1 cellular context compared by ENCODE assay signal in the genomic region with DNA sequence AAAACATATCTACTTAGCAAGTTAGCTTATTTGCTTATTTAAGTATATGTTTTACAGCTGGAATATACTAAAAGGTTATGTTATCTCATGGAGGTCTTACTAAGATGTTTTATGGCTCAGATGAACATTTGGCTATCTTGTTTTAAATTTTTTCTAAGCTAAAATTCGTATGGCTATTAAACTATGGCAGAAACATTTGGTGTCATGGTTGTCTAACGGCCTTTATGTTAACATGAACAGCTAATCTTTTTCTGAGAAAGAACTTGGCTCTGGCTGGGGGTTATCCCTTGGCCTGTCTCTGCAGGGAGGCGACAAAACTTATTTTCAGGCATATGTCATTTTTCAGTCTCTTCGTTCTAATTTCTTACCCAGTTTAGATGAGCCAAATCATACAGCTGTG.
A peak's percentile ranks its signal among the peaks of the same experiment; 100 is the strongest.
TF ChIP-seq lines count a peak whose summit lies in the region.

No MANE protein-coding gene starts in this region.

TF ChIP-seq in K562, 482 proteins besides CTCF, POLR2A, EP300 and RAD21 (continued from another document and continues in another):
- TF ChIP-seq, protein P1, sequence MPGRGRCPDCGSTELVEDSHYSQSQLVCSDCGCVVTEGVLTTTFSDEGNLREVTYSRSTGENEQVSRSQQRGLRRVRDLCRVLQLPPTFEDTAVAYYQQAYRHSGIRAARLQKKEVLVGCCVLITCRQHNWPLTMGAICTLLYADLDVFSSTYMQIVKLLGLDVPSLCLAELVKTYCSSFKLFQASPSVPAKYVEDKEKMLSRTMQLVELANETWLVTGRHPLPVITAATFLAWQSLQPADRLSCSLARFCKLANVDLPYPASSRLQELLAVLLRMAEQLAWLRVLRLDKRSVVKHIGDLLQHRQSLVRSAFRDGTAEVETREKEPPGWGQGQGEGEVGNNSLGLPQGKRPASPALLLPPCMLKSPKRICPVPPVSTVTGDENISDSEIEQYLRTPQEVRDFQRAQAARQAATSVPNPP (IDR thresholded peaks at IDR 0.05; ENCODE audit: borderline replicate concordance, insufficient read depth, insufficient read length) = no peak
- TF ChIP-seq ZNF551 (CRISPR knock-in tag; IDR thresholded peaks at IDR 0.05) = no peak
- TF ChIP-seq, protein P2, sequence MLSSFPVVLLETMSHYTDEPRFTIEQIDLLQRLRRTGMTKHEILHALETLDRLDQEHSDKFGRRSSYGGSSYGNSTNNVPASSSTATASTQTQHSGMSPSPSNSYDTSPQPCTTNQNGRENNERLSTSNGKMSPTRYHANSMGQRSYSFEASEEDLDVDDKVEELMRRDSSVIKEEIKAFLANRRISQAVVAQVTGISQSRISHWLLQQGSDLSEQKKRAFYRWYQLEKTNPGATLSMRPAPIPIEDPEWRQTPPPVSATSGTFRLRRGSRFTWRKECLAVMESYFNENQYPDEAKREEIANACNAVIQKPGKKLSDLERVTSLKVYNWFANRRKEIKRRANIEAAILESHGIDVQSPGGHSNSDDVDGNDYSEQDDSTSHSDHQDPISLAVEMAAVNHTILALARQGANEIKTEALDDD (IDR thresholded peaks at IDR 0.05) = peak; percentile 61; the same call in 1 of the 2 replicates
- peak; percentile 66 for TF ChIP-seq RBBP5 (IDR thresholded peaks at IDR 0.05; ENCODE audit: borderline replicate concordance, insufficient read depth, low read length, poor library complexity, severe bottlenecking)
- peak; percentile 37 for TF ChIP-seq DPF2 (IDR thresholded peaks at IDR 0.05)
- TF ChIP-seq, protein P3, sequence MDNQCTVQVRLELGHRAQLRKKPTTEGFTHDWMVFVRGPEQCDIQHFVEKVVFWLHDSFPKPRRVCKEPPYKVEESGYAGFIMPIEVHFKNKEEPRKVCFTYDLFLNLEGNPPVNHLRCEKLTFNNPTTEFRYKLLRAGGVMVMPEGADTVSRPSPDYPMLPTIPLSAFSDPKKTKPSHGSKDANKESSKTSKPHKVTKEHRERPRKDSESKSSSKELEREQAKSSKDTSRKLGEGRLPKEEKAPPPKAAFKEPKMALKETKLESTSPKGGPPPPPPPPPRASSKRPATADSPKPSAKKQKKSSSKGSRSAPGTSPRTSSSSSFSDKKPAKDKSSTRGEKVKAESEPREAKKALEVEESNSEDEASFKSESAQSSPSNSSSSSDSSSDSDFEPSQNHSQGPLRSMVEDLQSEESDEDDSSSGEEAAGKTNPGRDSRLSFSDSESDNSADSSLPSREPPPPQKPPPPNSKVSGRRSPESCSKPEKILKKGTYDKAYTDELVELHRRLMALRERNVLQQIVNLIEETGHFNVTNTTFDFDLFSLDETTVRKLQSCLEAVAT (IDR thresholded peaks at IDR 0.05) = no peak
- peak; percentile 28; the same call in 1 of the 2 replicates for TF ChIP-seq SMARCE1 (IDR thresholded peaks at IDR 0.05)
- peak; percentile 15; the same call in 1 of the 2 replicates for TF ChIP-seq NCOA1 (IDR thresholded peaks at IDR 0.05; ENCODE audit: low read depth)
- TF ChIP-seq ARID1B (IDR thresholded peaks at IDR 0.05) = peak; percentile 66; the same call in 1 of the 2 replicates
- TF ChIP-seq IFI16 (CRISPR knock-in tag; IDR thresholded peaks at IDR 0.05) = no peak
- TF ChIP-seq, protein P4, sequence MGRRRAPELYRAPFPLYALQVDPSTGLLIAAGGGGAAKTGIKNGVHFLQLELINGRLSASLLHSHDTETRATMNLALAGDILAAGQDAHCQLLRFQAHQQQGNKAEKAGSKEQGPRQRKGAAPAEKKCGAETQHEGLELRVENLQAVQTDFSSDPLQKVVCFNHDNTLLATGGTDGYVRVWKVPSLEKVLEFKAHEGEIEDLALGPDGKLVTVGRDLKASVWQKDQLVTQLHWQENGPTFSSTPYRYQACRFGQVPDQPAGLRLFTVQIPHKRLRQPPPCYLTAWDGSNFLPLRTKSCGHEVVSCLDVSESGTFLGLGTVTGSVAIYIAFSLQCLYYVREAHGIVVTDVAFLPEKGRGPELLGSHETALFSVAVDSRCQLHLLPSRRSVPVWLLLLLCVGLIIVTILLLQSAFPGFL (CRISPR knock-in tag; IDR thresholded peaks at IDR 0.05) = no peak
- peak; percentile 51; the same call in 1 of the 2 replicates for TF ChIP-seq SMARCC2 (IDR thresholded peaks at IDR 0.05; ENCODE audit: low read depth)
- no peak for TF ChIP-seq RBM39 (optimal IDR thresholded peaks at IDR 0.05; ENCODE audit: low read depth, low read length)
- peak in 1 of 2 experiments; percentile 89; a peak in 1 of 4 replicates for TF ChIP-seq SRF (CRISPR knock-in tag; IDR thresholded peaks at IDR 0.05)
- TF ChIP-seq SMARCA5 (IDR thresholded peaks at IDR 0.05) = no peak
- no peak for TF ChIP-seq GTF2A2 (tag; IDR thresholded peaks at IDR 0.05)
- TF ChIP-seq POLR2H (tag; IDR thresholded peaks at IDR 0.05; ENCODE audit: low read depth) = 0 out of 2 replicates have a peak, but pooled peaks have one; percentile 52
- TF ChIP-seq JUND (IDR thresholded peaks at IDR 0.05; ENCODE audit: borderline replicate concordance, low read depth, low read length) = no peak
- peak; percentile 56; the same call in 1 of the 3 replicates for TF ChIP-seq JUND (tag; IDR thresholded peaks at IDR 0.05; ENCODE audit: borderline replicate concordance, low read depth, low read length)
- TF ChIP-seq NFRKB (IDR thresholded peaks at IDR 0.05; ENCODE audit: low read depth) = peak; percentile 63; the same call in 1 of the 2 replicates
- TF ChIP-seq NELFE (IDR thresholded peaks at IDR 0.05; ENCODE audit: insufficient read depth, insufficient read length) = no peak
- no peak for TF ChIP-seq KAT8 (IDR thresholded peaks at IDR 0.05; ENCODE audit: low read depth)
- no peak for TF ChIP-seq RAD51 (IDR thresholded peaks at IDR 0.05; ENCODE audit: borderline replicate concordance, low read depth)
- TF ChIP-seq, protein P5, sequence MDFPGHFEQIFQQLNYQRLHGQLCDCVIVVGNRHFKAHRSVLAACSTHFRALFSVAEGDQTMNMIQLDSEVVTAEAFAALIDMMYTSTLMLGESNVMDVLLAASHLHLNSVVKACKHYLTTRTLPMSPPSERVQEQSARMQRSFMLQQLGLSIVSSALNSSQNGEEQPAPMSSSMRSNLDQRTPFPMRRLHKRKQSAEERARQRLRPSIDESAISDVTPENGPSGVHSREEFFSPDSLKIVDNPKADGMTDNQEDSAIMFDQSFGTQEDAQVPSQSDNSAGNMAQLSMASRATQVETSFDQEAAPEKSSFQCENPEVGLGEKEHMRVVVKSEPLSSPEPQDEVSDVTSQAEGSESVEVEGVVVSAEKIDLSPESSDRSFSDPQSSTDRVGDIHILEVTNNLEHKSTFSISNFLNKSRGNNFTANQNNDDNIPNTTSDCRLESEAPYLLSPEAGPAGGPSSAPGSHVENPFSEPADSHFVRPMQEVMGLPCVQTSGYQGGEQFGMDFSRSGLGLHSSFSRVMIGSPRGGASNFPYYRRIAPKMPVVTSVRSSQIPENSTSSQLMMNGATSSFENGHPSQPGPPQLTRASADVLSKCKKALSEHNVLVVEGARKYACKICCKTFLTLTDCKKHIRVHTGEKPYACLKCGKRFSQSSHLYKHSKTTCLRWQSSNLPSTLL (IDR thresholded peaks at IDR 0.05) = peak; percentile 41; the same call in 1 of the 2 replicates
- TF ChIP-seq, protein P6, sequence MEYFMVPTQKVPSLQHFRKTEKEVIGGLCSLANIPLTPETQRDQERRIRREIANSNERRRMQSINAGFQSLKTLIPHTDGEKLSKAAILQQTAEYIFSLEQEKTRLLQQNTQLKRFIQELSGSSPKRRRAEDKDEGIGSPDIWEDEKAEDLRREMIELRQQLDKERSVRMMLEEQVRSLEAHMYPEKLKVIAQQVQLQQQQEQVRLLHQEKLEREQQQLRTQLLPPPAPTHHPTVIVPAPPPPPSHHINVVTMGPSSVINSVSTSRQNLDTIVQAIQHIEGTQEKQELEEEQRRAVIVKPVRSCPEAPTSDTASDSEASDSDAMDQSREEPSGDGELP (CRISPR knock-in tag; IDR thresholded peaks at IDR 0.05; ENCODE audit: borderline replicate concordance) = no peak
- TF ChIP-seq ZNF23 (CRISPR knock-in tag; IDR thresholded peaks at IDR 0.05) = no peak
- peak; percentile 60; the same call in 1 of the 2 replicates for TF ChIP-seq MYBL2 (IDR thresholded peaks at IDR 0.05; ENCODE audit: low read depth)
- TF ChIP-seq MYBL2 (CRISPR knock-in tag; IDR thresholded peaks at IDR 0.05; ENCODE audit: borderline replicate concordance) = no peak
- 0 out of 2 replicates have a peak, but pooled peaks have one; percentile 58 for TF ChIP-seq LEF1 (IDR thresholded peaks at IDR 0.05)
- no peak for TF ChIP-seq ZNF780A (CRISPR knock-in tag; IDR thresholded peaks at IDR 0.05)
- TF ChIP-seq ZNF408 (CRISPR knock-in tag; IDR thresholded peaks at IDR 0.05; ENCODE audit: low read depth) = no peak
- no peak for TF ChIP-seq HDGF (IDR thresholded peaks at IDR 0.05)
- peak; percentile 46; the same call in 1 of the 2 replicates for TF ChIP-seq EHMT2 (IDR thresholded peaks at IDR 0.05)
- peak; percentile 32; the same call in 1 of the 2 replicates for TF ChIP-seq NCOA6 (IDR thresholded peaks at IDR 0.05)
- TF ChIP-seq CC2D1A (IDR thresholded peaks at IDR 0.05) = peak; percentile 58; the same call in 1 of the 2 replicates
- TF ChIP-seq, protein P7, sequence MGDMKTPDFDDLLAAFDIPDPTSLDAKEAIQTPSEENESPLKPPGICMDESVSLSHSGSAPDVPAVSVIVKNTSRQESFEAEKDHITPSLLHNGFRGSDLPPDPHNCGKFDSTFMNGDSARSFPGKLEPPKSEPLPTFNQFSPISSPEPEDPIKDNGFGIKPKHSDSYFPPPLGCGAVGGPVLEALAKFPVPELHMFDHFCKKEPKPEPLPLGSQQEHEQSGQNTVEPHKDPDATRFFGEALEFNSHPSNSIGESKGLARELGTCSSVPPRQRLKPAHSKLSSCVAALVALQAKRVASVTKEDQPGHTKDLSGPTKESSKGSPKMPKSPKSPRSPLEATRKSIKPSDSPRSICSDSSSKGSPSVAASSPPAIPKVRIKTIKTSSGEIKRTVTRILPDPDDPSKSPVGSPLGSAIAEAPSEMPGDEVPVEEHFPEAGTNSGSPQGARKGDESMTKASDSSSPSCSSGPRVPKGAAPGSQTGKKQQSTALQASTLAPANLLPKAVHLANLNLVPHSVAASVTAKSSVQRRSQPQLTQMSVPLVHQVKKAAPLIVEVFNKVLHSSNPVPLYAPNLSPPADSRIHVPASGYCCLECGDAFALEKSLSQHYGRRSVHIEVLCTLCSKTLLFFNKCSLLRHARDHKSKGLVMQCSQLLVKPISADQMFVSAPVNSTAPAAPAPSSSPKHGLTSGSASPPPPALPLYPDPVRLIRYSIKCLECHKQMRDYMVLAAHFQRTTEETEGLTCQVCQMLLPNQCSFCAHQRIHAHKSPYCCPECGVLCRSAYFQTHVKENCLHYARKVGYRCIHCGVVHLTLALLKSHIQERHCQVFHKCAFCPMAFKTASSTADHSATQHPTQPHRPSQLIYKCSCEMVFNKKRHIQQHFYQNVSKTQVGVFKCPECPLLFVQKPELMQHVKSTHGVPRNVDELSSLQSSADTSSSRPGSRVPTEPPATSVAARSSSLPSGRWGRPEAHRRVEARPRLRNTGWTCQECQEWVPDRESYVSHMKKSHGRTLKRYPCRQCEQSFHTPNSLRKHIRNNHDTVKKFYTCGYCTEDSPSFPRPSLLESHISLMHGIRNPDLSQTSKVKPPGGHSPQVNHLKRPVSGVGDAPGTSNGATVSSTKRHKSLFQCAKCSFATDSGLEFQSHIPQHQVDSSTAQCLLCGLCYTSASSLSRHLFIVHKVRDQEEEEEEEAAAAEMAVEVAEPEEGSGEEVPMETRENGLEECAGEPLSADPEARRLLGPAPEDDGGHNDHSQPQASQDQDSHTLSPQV (IDR thresholded peaks at IDR 0.05) = peak; percentile 95
- TF ChIP-seq CTCFL (IDR thresholded peaks at IDR 0.05; ENCODE audit: borderline replicate concordance, insufficient read depth, low read depth, low read length, poor library complexity, severe bottlenecking) = no peak
- TF ChIP-seq E2F3 (CRISPR knock-in tag; IDR thresholded peaks at IDR 0.05) = no peak
- no peak for TF ChIP-seq HSF4 (CRISPR knock-in tag; IDR thresholded peaks at IDR 0.05; ENCODE audit: borderline replicate concordance)
- TF ChIP-seq SNAPC5 (CRISPR knock-in tag; IDR thresholded peaks at IDR 0.05) = no peak
- TF ChIP-seq FOXM1 (IDR thresholded peaks at IDR 0.05; ENCODE audit: low read depth) = peak; percentile 37; the same call in 1 of the 2 replicates
- TF ChIP-seq FOXM1 (CRISPR knock-in tag; IDR thresholded peaks at IDR 0.05; ENCODE audit: low read depth) = no peak
- no peak for TF ChIP-seq ZNF280A (IDR thresholded peaks at IDR 0.05; ENCODE audit: low read depth, partially characterized antibody)
- TF ChIP-seq PKNOX1 (IDR thresholded peaks at IDR 0.05) = 0 out of 2 replicates have a peak, but pooled peaks have one; percentile 14
- TF ChIP-seq ZNF232 (CRISPR knock-in tag; IDR thresholded peaks at IDR 0.05) = no peak
- peak; percentile 12; the same call in 1 of the 2 replicates for TF ChIP-seq SMAD4 (CRISPR knock-in tag; conservative IDR thresholded peaks at IDR 0.05)
- TF ChIP-seq HDAC1 (IDR thresholded peaks at IDR 0.05) = 0 out of 4 replicates have a peak, but pooled peaks of 1 of the 2 experiments have one; percentile 30
- TF ChIP-seq NCOR1 (IDR thresholded peaks at IDR 0.05) = peak; percentile 18; the same call in 1 of the 2 replicates
